11 cellular contexts compared by ENCODE assay signal in genomic region chr1:154179951-154180687, GRCh38. TPM values are rescaled to one million over a fixed set of nuclear protein-coding genes. Genes with fewer than 3 reads are reported as not detected.
DNase-seq lines count a peak whose midpoint lies in the region; ATAC-seq, FAIRE-seq and TF ChIP-seq lines count a peak whose summit lies in the region.
"Had no signal": no experiment of that assay in that cellular context is flagged by ENCODE, and none has a peak within 500 bp of the region (broad histone marks: within the 10 kb centered on the region; RNA-seq: fewer than 3 reads in every experiment).

No MANE protein-coding gene starts in this region.

- CTCF ChIA-PET in endothelial cell of umbilical vein (lab: Charles Lee) = interaction anchor here (2.1 kb wide), 1 partner anchor 19 kb away, joined by 5 read pairs; no protein-coding TSS in a partner anchor

- peaks cover 62% of the 10 kb centered on the region for H3F3A ChIP-seq in GM23248 (ENCODE audit: insufficient read depth)

- H2AFZ ChIP-seq in GM23248 (no peak overlapping the region), endothelial cell of umbilical vein (ENCODE audit: low read depth, low read length) (no peak overlapping the region)

- TF ChIP-seq POLR2A in endothelial cell of umbilical vein (IDR thresholded peaks at IDR 0.05; ENCODE audit: low read depth, low read length) = peak; percentile 11

- H3K36me3 ChIP-seq in GM23248 (ENCODE audit: low read depth) = peaks cover 2% of the 10 kb centered on the region
- peaks cover 5 to 19% of the 10 kb centered on the region in 2 experiments for H3K36me3 ChIP-seq in endothelial cell of umbilical vein (ENCODE audit: control insufficient read depth in 2 of 2, extremely low read depth in 1 of 2, insufficient read depth in 2 of 2, low read length in 2 of 2)
- peaks cover 16 to 21% (median 16%) of the 10 kb centered on the region in 3 donors for H3K36me3 ChIP-seq in skeletal muscle tissue (ENCODE audit: control insufficient read depth in 3 of 3, insufficient read depth in 3 of 3, low read length in 3 of 3)

- H3K79me2 ChIP-seq in GM23248 (ENCODE audit: insufficient read depth) (peaks cover 77% of the 10 kb centered on the region), endothelial cell of umbilical vein (ENCODE audit: control insufficient read depth, insufficient read depth, low read length) (peaks cover 78% of the 10 kb centered on the region)

- no peak for TF ChIP-seq CTCF in endothelial cell of umbilical vein (IDR thresholded peaks at IDR 0.05; ENCODE audit: extremely low read depth in 1 of 2, insufficient read depth in 1 of 2, low read depth in 1 of 2, low read length in 2 of 2)

- BruUV-seq in endothelial cell of umbilical vein (replicated peaks; lab: Mats Ljungman, UMichigan) = no TSS peak

- H3K9me3 ChIP-seq in GM23248 (ENCODE audit: low read depth) (no peaks in the 10 kb centered on the region), endothelial cell of umbilical vein (replicated peaks; ENCODE audit: control insufficient read depth, insufficient read depth, low read length) (no peaks in the 10 kb centered on the region), skeletal muscle tissue (ENCODE audit: control insufficient read depth in 3 of 3, low read length in 3 of 3) (no peaks in the 10 kb centered on the region)

- H3K4me1 ChIP-seq in GM23248 (ENCODE audit: insufficient read depth) = peaks cover 64% of the 10 kb centered on the region
- H3K4me1 ChIP-seq in endothelial cell of umbilical vein (ENCODE audit: control insufficient read depth, extremely low read depth, insufficient read depth, low read length) = peaks cover 54% of the 10 kb centered on the region
- H3K4me1 ChIP-seq in skeletal muscle tissue (ENCODE audit: control insufficient read depth in 3 of 3, insufficient read depth in 3 of 3, low read length in 3 of 3) = peaks cover 58 to 70% (median 69%) of the 10 kb centered on the region in 3 donors

- POLR2A ChIA-PET in endothelial cell of umbilical vein (lab: Charles Lee) = interaction anchor here (0.6 kb wide), 1 partner anchor 453 kb away, joined by 3 read pairs; the partner anchor contains the start of gene INTS3

- no peaks in the 10 kb centered on the region for H3K9me1 ChIP-seq in endothelial cell of umbilical vein (replicated peaks; ENCODE audit: control insufficient read depth, extremely low read depth, insufficient read depth, low read length)

- DNase-seq in GM23248 (no peak), OCI-M1 (lab: John Stamatoyannopoulos, UW) (peak; percentile 85), endothelial cell of umbilical vein (ENCODE audit: low read depth, low spot score) (no peak), GDM1 (lab: John Stamatoyannopoulos, UW) (no peak), NCI-H2227 treated with DMSO at 0.1 percent for 48 hours (lab: John Stamatoyannopoulos, UW) (no peak), dermis blood vessel endothelial cell (no peak)
- DNase-seq: activated CD4-positive, alpha-beta T cell treated with anti-CD3 and anti-CD28 coated beads, Interleukin-2, amount 50 U/mL, for 4 hours; left cardiac atrium had no signal

- no peaks in the 10 kb centered on the region for H3K9me2 ChIP-seq in GM23248 (ENCODE audit: insufficient read depth)

- in situ Hi-C loops in GM23248 (cut with MboI) = no loop called here

- H3K27ac ChIP-seq in GM23248 (peak overlapping the region; percentile 17; the same call in 1 of the 2 replicates), endothelial cell of umbilical vein (ENCODE audit: insufficient read depth, low read depth, low read length) (no peak overlapping the region), skeletal muscle tissue (ENCODE audit: low read depth, low read length) (peak overlapping the region; percentile 31)

- 84 to 86% methylated on average over 3 of the region's 3 CpGs for WGBS in GM23248 (ENCODE audit: low coverage in 1 of 2, low lambda C conversion rate in 2 of 2, missing lambda C conversion rate in 2 of 2), 2 experiments

- intact Hi-C loops in endothelial cell of umbilical vein (cut with micrococcal nuclease) = loop anchor here (5.0 kb wide), 2 partner anchors 147 to 188 kb away; partner anchors contain the start of genes ATP8B2 and RPS27

- H3K9ac ChIP-seq in GM23248 (0 out of 2 replicates have a peak overlapping the region, but pooled peaks have one; percentile 12), endothelial cell of umbilical vein (replicated peaks; ENCODE audit: extremely low read depth, insufficient read depth, low read length) (peak overlapping the region; percentile 3), skeletal muscle tissue (ENCODE audit: low read depth in 1 of 3, low read length in 3 of 3) (no peak overlapping the region)

- dilution Hi-C loops in endothelial cell of umbilical vein (cut with MboI; ENCODE audit: extremely low pct_ligation_motif_present, low sequenced_read_pairs) = no loop called here

- H4K20me1 ChIP-seq in GM23248 (ENCODE audit: insufficient read depth) (peaks cover 53% of the 10 kb centered on the region), endothelial cell of umbilical vein (replicated peaks; ENCODE audit: control insufficient read depth, extremely low read depth, insufficient read depth, low read length) (peaks cover 8% of the 10 kb centered on the region)

- H3K27me3 ChIP-seq in GM23248 (replicated peaks; ENCODE audit: insufficient read depth) (no peaks in the 10 kb centered on the region), endothelial cell of umbilical vein (ENCODE audit: control insufficient read depth in 2 of 2, insufficient read depth in 2 of 2, low read length in 2 of 2) (no peaks in the 10 kb centered on the region), skeletal muscle tissue (ENCODE audit: control insufficient read depth in 3 of 3, insufficient read depth in 3 of 3, low read length in 3 of 3) (no peaks in the 10 kb centered on the region)

- FAIRE-seq in endothelial cell of umbilical vein (lab: Jason Lieb, UNC) = no peak

- ATAC-seq in GM18870 (IDR thresholded peaks at IDR 0.05; ENCODE audit: unreplicated experiment) = no peak
- ATAC-seq: left cardiac atrium had no signal

- H3K4me2 ChIP-seq in GM23248 (ENCODE audit: unreplicated experiment) (peak overlapping the region; percentile 100), endothelial cell of umbilical vein (ENCODE audit: insufficient read depth, low read length) (peak overlapping the region; percentile 96)

- peak overlapping the region; percentile 99 for H3K4me3 ChIP-seq in GM23248
- H3K4me3 ChIP-seq in endothelial cell of umbilical vein (replicated peaks in 1 of 3; ENCODE audit: insufficient read depth in 1 of 3, low read depth in 1 of 3, low read length in 3 of 3) = peak overlapping the region in 2 of 3 experiments; percentile 2 to 38
- H3K4me3 ChIP-seq in skeletal muscle tissue (ENCODE audit: low read length in 3 of 3) = no peak overlapping the region

RNA-seq across cellular contexts. Expression of gene TPM3, which starts 11.8 kb away (rescaled TPM):
- 578 and 599 TPM in 2 replicates for total RNA-seq in GM23248 (2014; rRNA removed; shearing (Covaris generic))
- 557 and 570 TPM in 2 replicates for polyA plus RNA-seq in GM23248 (2016; fragmentation: Nextera tagmentation; extraction: Ambion mirVana)
- 924 and 927 TPM in 2 replicates for total RNA-seq in endothelial cell of umbilical vein
- 318 and 395 TPM in 2 replicates for polyA plus RNA-seq in endothelial cell of umbilical vein
- 562 and 745 TPM in 2 replicates for polyA plus RNA-seq in endothelial cell of umbilical vein (2011; cell fraction: cytosol; rRNA removed)
- 337 and 551 TPM in 2 replicates for polyA plus RNA-seq in endothelial cell of umbilical vein (2011; cell fraction: nucleus; rRNA removed)
- polyA plus RNA-seq in endothelial cell of umbilical vein (2012) = 684 and 993 TPM in 2 replicates
- 233 and 252 TPM in 2 replicates for polyA minus RNA-seq in endothelial cell of umbilical vein
- 118 TPM for polyA minus RNA-seq in endothelial cell of umbilical vein (2011; cell fraction: cytosol; rRNA and poly(A)+ RNA removed)
- polyA minus RNA-seq in endothelial cell of umbilical vein (2011; cell fraction: nucleus; rRNA and poly(A)+ RNA removed) = 96.0 and 101 TPM in 2 replicates
- 202 TPM for total RNA-seq in skeletal muscle tissue
- total RNA-seq in dermis blood vessel endothelial cell = 707 and 1,476 TPM in 2 replicates

RNA-seq across cellular contexts. Expression of gene NUP210L, which starts 25.2 kb away (rescaled TPM):
- total RNA-seq in GM23248 (2014; rRNA removed; shearing (Covaris generic)) = 0.11 TPM in 1 of 2 replicates, not detected in the other
- polyA plus RNA-seq in GM23248 (2016; fragmentation: Nextera tagmentation; extraction: Ambion mirVana) (not detected in 2 replicates), endothelial cell of umbilical vein (0.01 TPM in 1 of 2 replicates, not detected in the other)
- total RNA-seq in endothelial cell of umbilical vein (0.07 TPM in 1 of 2 replicates, not detected in the other), skeletal muscle tissue (under 0.01 TPM), dermis blood vessel endothelial cell (0.09 and 0.17 TPM in 2 replicates)
- polyA plus RNA-seq in endothelial cell of umbilical vein (2011; cell fraction: cytosol; rRNA removed) = 0.01 TPM in 1 of 2 replicates, not detected in the other
- 0.07 TPM in 2 replicates for polyA plus RNA-seq in endothelial cell of umbilical vein (2011; cell fraction: nucleus; rRNA removed)
- not detected in 2 replicates for polyA plus RNA-seq in endothelial cell of umbilical vein (2012)
- 0.04 TPM in 1 of 2 replicates, not detected in the other for polyA minus RNA-seq in endothelial cell of umbilical vein
- polyA minus RNA-seq in endothelial cell of umbilical vein (2011; cell fraction: cytosol; rRNA and poly(A)+ RNA removed) = not detected
- 0.10 TPM in 2 replicates for polyA minus RNA-seq in endothelial cell of umbilical vein (2011; cell fraction: nucleus; rRNA and poly(A)+ RNA removed)

RNA-seq across cellular contexts. Expression of gene CFAP141, which starts 26.0 kb away (rescaled TPM):
- not detected in 2 replicates for total RNA-seq in GM23248 (2014; rRNA removed; shearing (Covaris generic))
- polyA plus RNA-seq in GM23248 (2016; fragmentation: Nextera tagmentation; extraction: Ambion mirVana) (not detected in 2 replicates), endothelial cell of umbilical vein (not detected in 2 replicates)
- total RNA-seq in endothelial cell of umbilical vein (not detected in 2 replicates), skeletal muscle tissue (not detected), dermis blood vessel endothelial cell (not detected in 2 replicates)
- 0.41 TPM in 1 of 2 replicates, not detected in the other for polyA plus RNA-seq in endothelial cell of umbilical vein (2011; cell fraction: cytosol; rRNA removed)
- not detected in 2 replicates for polyA plus RNA-seq in endothelial cell of umbilical vein (2011; cell fraction: nucleus; rRNA removed)
- polyA plus RNA-seq in endothelial cell of umbilical vein (2012) = not detected in 2 replicates
- not detected in 2 replicates for polyA minus RNA-seq in endothelial cell of umbilical vein
- not detected for polyA minus RNA-seq in endothelial cell of umbilical vein (2011; cell fraction: cytosol; rRNA and poly(A)+ RNA removed)
- not detected in 2 replicates for polyA minus RNA-seq in endothelial cell of umbilical vein (2011; cell fraction: nucleus; rRNA and poly(A)+ RNA removed)
- total RNA-seq: left cardiac atrium, ureter had no signal

RNA-seq across cellular contexts. Expression of gene UBAP2L, which starts 40.6 kb away (rescaled TPM):
- total RNA-seq in GM23248 (2014; rRNA removed; shearing (Covaris generic)) = 73.0 and 90.5 TPM in 2 replicates
- polyA plus RNA-seq in GM23248 (2016; fragmentation: Nextera tagmentation; extraction: Ambion mirVana) = 132 and 133 TPM in 2 replicates
- 229 and 235 TPM in 2 replicates for total RNA-seq in endothelial cell of umbilical vein
- 280 and 323 TPM in 2 replicates for polyA plus RNA-seq in endothelial cell of umbilical vein
- 109 and 127 TPM in 2 replicates for polyA plus RNA-seq in endothelial cell of umbilical vein (2011; cell fraction: cytosol; rRNA removed)
- polyA plus RNA-seq in endothelial cell of umbilical vein (2011; cell fraction: nucleus; rRNA removed) = 442 and 476 TPM in 2 replicates
- polyA plus RNA-seq in endothelial cell of umbilical vein (2012) = 123 and 166 TPM in 2 replicates
- polyA minus RNA-seq in endothelial cell of umbilical vein = 366 and 370 TPM in 2 replicates
- polyA minus RNA-seq in endothelial cell of umbilical vein (2011; cell fraction: cytosol; rRNA and poly(A)+ RNA removed) = 60.5 TPM
- polyA minus RNA-seq in endothelial cell of umbilical vein (2011; cell fraction: nucleus; rRNA and poly(A)+ RNA removed) = 247 and 358 TPM in 2 replicates
- total RNA-seq in skeletal muscle tissue = 37.1 TPM
- 47.8 and 97.6 TPM in 2 replicates for total RNA-seq in dermis blood vessel endothelial cell

Comparison
In these comparisons a context has a peak if more than half of its experiments do, and no peak if none do; other contexts are left out.
1. H3K4me3 ChIP-seq: peak in GM23248 (single experiment) and endothelial cell of umbilical vein (2 of 3); none in skeletal muscle tissue (0 of 3).
2. H3K9ac ChIP-seq: peak in GM23248 (single experiment) and endothelial cell of umbilical vein (single experiment); none in skeletal muscle tissue (0 of 3).